9 cellular contexts compared by ENCODE assay signal in genomic region chr14:69005432-69006148, GRCh38. TPM values are rescaled to one million over a fixed set of nuclear protein-coding genes. Genes with fewer than 3 reads are reported as not detected.
DNase-seq lines count a peak whose midpoint lies in the region; ATAC-seq and TF ChIP-seq lines count a peak whose summit lies in the region.
"Had no signal": no experiment of that assay in that cellular context is flagged by ENCODE, and none has a peak within 500 bp of the region (broad histone marks: within the 10 kb centered on the region; RNA-seq: fewer than 3 reads in every experiment).

No MANE protein-coding gene starts in this region.

- H3F3A ChIP-seq in neural progenitor cell (ENCODE audit: low read depth), result peaks cover 3% of the 10 kb centered on the region

- H3K4me1 ChIP-seq in neural progenitor cell, result peaks cover 7% of the 10 kb centered on the region

- H3K9me3 ChIP-seq in neural progenitor cell (ENCODE audit: low read depth), result no peaks in the 10 kb centered on the region

- H4K20me1 ChIP-seq in neural progenitor cell (ENCODE audit: low read depth), result no peaks in the 10 kb centered on the region

- peaks cover 16% of the 10 kb centered on the region for H3K27me3 Mint-ChIP-seq in neural progenitor cell (ENCODE audit: insufficient read depth, low read depth)

- H3K9me3 Mint-ChIP-seq in neural progenitor cell, result no peaks in the 10 kb centered on the region
- H3K9me3 Mint-ChIP-seq: activated naive CD8-positive, alpha-beta T cell treated with anti-CD3 and anti-CD28 coated beads, Interleukin-2, amount 10 ng/mL, durations not matched to agents 7 days and 5 days had no signal

- H3K36me3 Mint-ChIP-seq in neural progenitor cell, result no peaks in the 10 kb centered on the region
- H3K36me3 Mint-ChIP-seq: activated naive CD8-positive, alpha-beta T cell treated with anti-CD3 and anti-CD28 coated beads, Interleukin-2, amount 10 ng/mL, durations not matched to agents 7 days and 5 days had no signal

- H3K27ac ChIP-seq in epithelial cell of prostate (no peak overlapping the region), neural progenitor cell (no peak overlapping the region)

- H3K4me2 ChIP-seq in neural progenitor cell, result no peak overlapping the region

- DNase-seq in COLO668 (lab: John Stamatoyannopoulos, UW; ENCODE audit: unreplicated experiment) (peak; percentile 71), NCI-H2196 treated with DMSO at 0.1 percent for 48 hours (lab: John Stamatoyannopoulos, UW; ENCODE audit: unreplicated experiment) (peak; percentile 34), epithelial cell of prostate (ENCODE audit: low read depth, low spot score) (peak; percentile 43), neural progenitor cell (ENCODE audit: low spot score) (peak; percentile 17), erythroblast (lab: John Stamatoyannopoulos, UW) (no peak), OCI-M2 (lab: John Stamatoyannopoulos, UW; ENCODE audit: unreplicated experiment) (no peak), activated gamma-delta T cell (lab: John Stamatoyannopoulos, UW) (no peak)
- DNase-seq: activated naive CD8-positive, alpha-beta T cell treated with anti-CD3 and anti-CD28 coated beads, Interleukin-2, amount 10 ng/mL, durations not matched to agents 7 days and 5 days had no signal

- H3K4me1 Mint-ChIP-seq in neural progenitor cell, result peaks cover 16% of the 10 kb centered on the region

- no peaks in the 10 kb centered on the region for H3K27me3 ChIP-seq in neural progenitor cell

- no peak for TF ChIP-seq POLR2A in erythroblast (IDR thresholded peaks at IDR 0.05; ENCODE audit: low read length)

- no peaks in the 10 kb centered on the region for H3K36me3 ChIP-seq in neural progenitor cell

- no peak overlapping the region for H3K4me3 Mint-ChIP-seq in neural progenitor cell
- H3K4me3 Mint-ChIP-seq: activated naive CD8-positive, alpha-beta T cell treated with anti-CD3 and anti-CD28 coated beads, Interleukin-2, amount 10 ng/mL, durations not matched to agents 7 days and 5 days had no signal

- no peak overlapping the region for H3K4me3 ChIP-seq in neural progenitor cell

- H2AFZ ChIP-seq in neural progenitor cell (replicated peaks), result no peak overlapping the region

- ATAC-seq in GM18498 (IDR thresholded peaks at IDR 0.05; ENCODE audit: unreplicated experiment), result no peak

- H3K27ac Mint-ChIP-seq in neural progenitor cell, result peak overlapping the region; percentile 11
- H3K27ac Mint-ChIP-seq: activated naive CD8-positive, alpha-beta T cell treated with anti-CD3 and anti-CD28 coated beads, Interleukin-2, amount 10 ng/mL, durations not matched to agents 7 days and 5 days had no signal

- H3K79me2 ChIP-seq in neural progenitor cell (ENCODE audit: low read depth), result no peaks in the 10 kb centered on the region

- no peak for TF ChIP-seq CTCF in neural progenitor cell (IDR thresholded peaks at IDR 0.05)

- H3K9ac ChIP-seq in neural progenitor cell, result no peak overlapping the region

RNA-seq across cellular contexts. Expression of gene ACTN1, which starts 26.5 kb away (rescaled TPM):
- total RNA-seq in neural progenitor cell (ENCODE audit: low replicate concordance), result 70.7 and 97.7 TPM in 2 replicates

Comparison
In these comparisons a context has a peak if more than half of its experiments do, and no peak if none do; other contexts are left out.
1. DNase-seq: peak in COLO668 (single experiment), NCI-H2196 treated with DMSO at 0.1 percent for 48 hours (single experiment), epithelial cell of prostate (single experiment) and neural progenitor cell (single experiment); none in erythroblast (0 of 2), OCI-M2 (single experiment) and activated gamma-delta T cell (single experiment).